10 cellular contexts compared by ENCODE assay signal in the genomic region with DNA sequence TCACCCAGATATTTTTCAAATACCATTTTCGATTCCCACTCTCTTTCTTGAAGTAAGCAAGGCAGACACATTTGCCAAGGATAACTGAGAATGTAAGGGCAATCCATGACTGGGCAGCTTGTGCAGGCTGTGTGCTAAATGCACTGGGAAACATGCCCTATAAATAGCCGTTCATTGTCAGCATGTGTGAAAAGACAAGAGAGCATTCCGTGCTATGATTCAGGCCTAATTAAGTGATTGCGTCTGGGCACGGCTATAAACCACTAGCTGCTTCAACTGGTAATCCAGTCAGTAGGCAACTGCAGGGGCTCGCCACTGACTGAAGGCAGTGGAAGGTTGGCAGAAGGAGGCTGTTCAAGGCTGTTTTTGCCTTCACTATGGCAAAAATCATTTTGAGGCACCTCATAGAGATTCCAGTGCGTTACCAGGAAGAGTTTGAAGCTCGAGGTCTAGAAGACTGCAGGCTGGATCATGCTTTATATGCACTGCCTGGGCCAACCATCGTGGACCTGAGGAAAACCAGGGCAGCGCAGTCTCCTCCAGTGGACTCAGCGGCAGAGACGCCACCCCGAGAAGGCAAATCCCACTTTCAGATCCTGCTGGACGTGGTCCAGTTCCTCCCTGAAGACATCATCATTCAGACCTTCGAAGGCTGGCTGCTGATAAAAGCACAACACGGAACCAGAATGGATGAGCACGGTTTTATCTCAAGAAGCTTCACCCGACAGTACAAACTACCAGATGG. TPM values are rescaled to one million over a fixed set of nuclear protein-coding genes. Genes with fewer than 3 reads are reported as not detected.
DNase-seq lines count a peak whose midpoint lies in the region; TF ChIP-seq lines count a peak whose summit lies in the region.
"Had no signal": no experiment of that assay in that cellular context is flagged by ENCODE, and none has a peak within 500 bp of the region (broad histone marks: within the 10 kb centered on the region; RNA-seq: fewer than 3 reads in every experiment).

A gene with protein sequence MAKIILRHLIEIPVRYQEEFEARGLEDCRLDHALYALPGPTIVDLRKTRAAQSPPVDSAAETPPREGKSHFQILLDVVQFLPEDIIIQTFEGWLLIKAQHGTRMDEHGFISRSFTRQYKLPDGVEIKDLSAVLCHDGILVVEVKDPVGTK (plus strand): TSS at position 287 of the 745 bp plus-strand sequence. CDS start 91 bp downstream, at position 378.

- H3K14ac ChIP-seq in neuronal stem cell (ENCODE audit: low read length), result no peak within 1 kb of the TSS

- H2BK5ac ChIP-seq in neuronal stem cell (ENCODE audit: low read length), result no peak within 1 kb of the TSS

- H2BK120ac ChIP-seq in neuronal stem cell (ENCODE audit: low read depth, low read length), result no peak within 1 kb of the TSS

- no peak within 1 kb of the TSS for H2AFZ ChIP-seq in neuronal stem cell (ENCODE audit: low read length)

- H3K9ac ChIP-seq in neuronal stem cell (ENCODE audit: low read depth, low read length, poor library complexity), result peak within 1 kb of the TSS; percentile 36

- no peak within 1 kb of the TSS for H3K27ac ChIP-seq in neuronal stem cell (replicated peaks; ENCODE audit: low read length)

- H3K9me3 ChIP-seq in MG63, result no peaks in the 10 kb centered on the region
- H3K9me3 ChIP-seq in neuronal stem cell (replicated peaks in 1 of 2; ENCODE audit: control insufficient read depth in 2 of 2, insufficient read depth in 1 of 2, low read depth in 1 of 2, low read length in 2 of 2), result peaks cover 0 to 4% of the 10 kb centered on the region in 2 donors

- H3K27me3 ChIP-seq in MG63 (no peaks in the 10 kb centered on the region), neuronal stem cell (ENCODE audit: control insufficient read depth in 3 of 3, insufficient read depth in 3 of 3, low read depth in 1 of 3, low read length in 3 of 3) (peaks cover 0 to 3% (median 0%) of the 10 kb centered on the region in 3 experiments)

- no peak within 1 kb of the TSS for H2AK5ac ChIP-seq in neuronal stem cell (ENCODE audit: low read depth, low read length)

- H3K4ac ChIP-seq in neuronal stem cell (ENCODE audit: low read length), result no peak within 1 kb of the TSS

- no peak; the same call in 1 of the 2 replicates for TF ChIP-seq CTCF in AG10803 (conservative IDR thresholded peaks at IDR 0.05; ENCODE audit: low read length)
- TF ChIP-seq CTCF in GM10266 (IDR thresholded peaks at IDR 0.05; ENCODE audit: control insufficient read depth, insufficient read depth, low read depth, missing control alignments), result no peak

- H3K4me2 ChIP-seq in neuronal stem cell (ENCODE audit: insufficient read depth, low read length, poor library complexity, severe bottlenecking), result no peak within 1 kb of the TSS

- H3K36me3 ChIP-seq in MG63 (no peaks in the 10 kb centered on the region), neuronal stem cell (replicated peaks in 1 of 2; ENCODE audit: control insufficient read depth in 2 of 2, insufficient read depth in 2 of 2, low read length in 2 of 2) (no peaks in the 10 kb centered on the region)

- no peak within 1 kb of the TSS for H4K91ac ChIP-seq in neuronal stem cell (ENCODE audit: low read depth, low read length, poor library complexity)

- H2BK15ac ChIP-seq in neuronal stem cell (ENCODE audit: low read length), result no peak within 1 kb of the TSS

- H2BK12ac ChIP-seq in neuronal stem cell (ENCODE audit: low read length), result no peak within 1 kb of the TSS

- no peak within 1 kb of the TSS for H3K23ac ChIP-seq in neuronal stem cell (ENCODE audit: low read depth, low read length, poor library complexity)

- peaks cover 5 to 6% of the 10 kb centered on the region in 2 donors for H3K4me1 ChIP-seq in neuronal stem cell (ENCODE audit: control insufficient read depth in 2 of 2, insufficient read depth in 1 of 2, low read depth in 1 of 2, low read length in 2 of 2)

- H4K8ac ChIP-seq in neuronal stem cell (ENCODE audit: low read depth, low read length), result no peak within 1 kb of the TSS

- H3K79me1 ChIP-seq in neuronal stem cell (ENCODE audit: low read depth, low read length), result no peaks in the 10 kb centered on the region

- peak within 1 kb of the TSS; percentile 52 for H3K18ac ChIP-seq in neuronal stem cell (ENCODE audit: low read length)

- DNase-seq in AG10803 (ENCODE audit: low read depth) (peak; percentile 96), MG63 (peak; percentile 81), fibroblast of gingiva (ENCODE audit: low read depth) (peak; percentile 98), neuronal stem cell (ENCODE audit: low spot score) (no peak), hepatic stellate cell (ENCODE audit: low spot score) (no peak), NCI-H2029 treated with DMSO at 0.1 percent for 48 hours (lab: John Stamatoyannopoulos, UW) (no peak), GM10266 (ENCODE audit: extremely low spot score) (no peak)
- DNase-seq in activated naive CD4-positive, alpha-beta T cell treated with Interleukin-2 at 50 U/mL for 16 hours, result no peak
- DNase-seq: activated gamma-delta T cell, NCI-H1436 treated with DMSO at 0.1 percent for 48 hours had no signal

- no CpG with 5 or more reads among the region's 18 CpGs for WGBS in neuronal stem cell (ENCODE audit: extremely low coverage in 2 of 2, insufficient read length in 2 of 2, insufficient replicate concordance in 1 of 2), 2 donors

- H3K4me3 ChIP-seq in AG10803 (ENCODE audit: low read length), result peak within 1 kb of the TSS; percentile 77
- no peak within 1 kb of the TSS for H3K4me3 ChIP-seq in MG63
- no peak within 1 kb of the TSS for H3K4me3 ChIP-seq in neuronal stem cell (ENCODE audit: low read length in 2 of 2)

RNA-seq across cellular contexts. Expression of the gene that starts here (rescaled TPM):
- total RNA-seq in MG63 (2014; rRNA removed; shearing (Covaris generic); ENCODE audit: low replicate concordance), result 2.3 and 6.5 TPM in 2 replicates
- not detected for polyA plus RNA-seq in neuronal stem cell (2013, experiment 1 of 2)
- not detected for polyA plus RNA-seq in neuronal stem cell (2013, experiment 2 of 2)

Comparison
In these comparisons a context has a peak if more than half of its experiments do, and no peak if none do; other contexts are left out.
1. DNase-seq: peak in AG10803 (single experiment), MG63 (single experiment) and fibroblast of gingiva (single experiment); none in neuronal stem cell (single experiment), activated naive CD4-positive, alpha-beta T cell treated with Interleukin-2 at 50 U/mL for 16 hours (single experiment), hepatic stellate cell (single experiment), NCI-H2029 treated with DMSO at 0.1 percent for 48 hours (single experiment) and GM10266 (single experiment).